24 cellular contexts compared by ENCODE assay signal in the genomic region with DNA sequence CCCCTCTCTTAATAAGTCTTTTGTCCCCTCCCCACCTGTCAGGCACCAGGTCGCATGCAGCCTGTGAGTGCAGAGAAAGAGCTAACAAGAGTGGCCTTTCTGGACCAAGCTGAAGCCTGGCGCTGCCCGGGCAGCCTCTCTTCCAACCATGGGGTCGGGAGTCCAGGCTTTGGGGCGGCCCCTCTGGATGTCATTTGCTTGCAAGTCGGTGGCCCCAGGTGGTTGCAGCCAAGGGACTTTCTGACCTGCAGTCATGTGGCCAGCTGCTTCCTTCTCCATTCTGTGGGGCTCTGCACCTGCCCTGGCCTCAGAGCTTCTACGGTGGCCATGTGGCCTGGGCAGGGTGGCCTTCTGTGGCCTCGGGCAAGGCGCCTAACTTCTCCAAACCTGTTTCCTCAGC.
"Had no signal": no experiment of that assay in that cellular context is flagged by ENCODE, and none has a peak within 500 bp of the region (broad histone marks: within the 10 kb centered on the region; RNA-seq: fewer than 3 reads in every experiment).

No MANE protein-coding gene starts in this region.

- DNase-seq: cerebellar nuclear complex; dorsolateral prefrontal cortex; effector CD4-positive, alpha-beta T cell; foreskin fibroblast; gastrocnemius medialis; kidney; left cardiac atrium; left ventricle myocardium inferior; naive thymus-derived CD4-positive, alpha-beta T cell; nucleus accumbens; sigmoid colon; stimulated activated CD4-positive, alpha-beta T cell treated with anti-CD3 and anti-CD28 coated beads, Interleukin-2, amount 100 ng/mL, for 24 hours; stimulated activated CD4-positive, alpha-beta T cell treated with anti-CD3 and anti-CD28 coated beads, Interleukin-4, amount 100 ng/mL, for 24 hours; stimulated activated naive CD4-positive, alpha-beta T cell treated with Interleukin-2 at 50 U/mL for 16 hours; stomach; thyroid gland; trophoblast cell had no signal

- H3K36me3 ChIP-seq: gastrocnemius medialis, left ventricle myocardium inferior, neural progenitor cell, prostate gland, right atrium auricular region, sigmoid colon, stomach, thyroid gland had no signal

- H3K4me1 ChIP-seq: gastrocnemius medialis, left ventricle myocardium inferior, prostate gland, right atrium auricular region, sigmoid colon, stomach, thyroid gland had no signal

- H3K9me3 ChIP-seq: gastrocnemius medialis, left ventricle myocardium inferior, prostate gland, right atrium auricular region, sigmoid colon, stomach, thyroid gland had no signal

- H3K27ac ChIP-seq: dorsolateral prefrontal cortex, epithelial cell of prostate, gastrocnemius medialis, left ventricle myocardium inferior, neural progenitor cell, prostate gland, right atrium auricular region, sigmoid colon, stomach, thyroid gland had no signal

- ATAC-seq: esophagus mucosa; gastrocnemius medialis; left cardiac atrium; naive thymus-derived CD4-positive, alpha-beta T cell; stimulated activated effector memory CD8-positive, alpha-beta T cell treated with anti-CD3 and anti-CD28 coated beads, Interleukin-12 subunit alpha, Interleukin-12 subunit beta, amount 100 ng/mL, for 72 hours had no signal

- H3K27me3 ChIP-seq: dorsolateral prefrontal cortex, gastrocnemius medialis, neural progenitor cell, right atrium auricular region, sigmoid colon, stomach, thyroid gland had no signal

- H3K4me3 ChIP-seq: dorsolateral prefrontal cortex, gastrocnemius medialis, left ventricle myocardium inferior, lung, neural progenitor cell, prostate gland, right atrium auricular region, sigmoid colon, stomach, thyroid gland had no signal
